ENCODE assay signal across 38 cellular contexts in genomic region chr7:45252248-45252647, GRCh38.
"Had no signal": no experiment of that assay in that cellular context is flagged by ENCODE, and none has a peak within 500 bp of the region (broad histone marks: within the 10 kb centered on the region; RNA-seq: fewer than 3 reads in every experiment).

No MANE protein-coding gene starts in this region.

- H3K27ac ChIP-seq: adrenal gland, ascending aorta, body of pancreas, brain microvascular endothelial cell, breast epithelium, cardiac muscle cell had no signal

- H3K4me1 ChIP-seq: adrenal gland, ascending aorta, body of pancreas, breast epithelium had no signal

- H3K4me3 ChIP-seq: adrenal gland, ascending aorta, body of pancreas, breast epithelium, cardiac muscle cell had no signal

- H3K36me3 ChIP-seq: adrenal gland, ascending aorta, brain microvascular endothelial cell, breast epithelium, cardiac muscle cell had no signal

- DNase-seq: activated effector memory CD4-positive, alpha-beta T cell treated with anti-CD3 and anti-CD28 coated beads, Interleukin-2, amount 50 U/mL, for 16 hours; activated effector memory CD4-positive, alpha-beta T cell treated with Interleukin-2 at 50 U/mL for 16 hours; activated gamma-delta T cell; activated gamma-delta T cell treated with Interleukin-2 at 50 U/mL for 16 hours; activated naive CD4-positive, alpha-beta T cell; activated naive CD4-positive, alpha-beta T cell treated with anti-CD3 and anti-CD28 coated beads for 36 hours; activated naive CD4-positive, alpha-beta T cell treated with anti-CD3 and anti-CD28 coated beads, Interleukin-2, amount 10 ng/mL, durations not matched to agents 7 days and 5 days; activated naive CD4-positive, alpha-beta T cell treated with anti-CD3 and anti-CD28 coated beads, Interleukin-2, amount 50 U/mL, for 16 hours; activated naive CD4-positive, alpha-beta T cell treated with Interleukin-2 at 50 U/mL for 16 hours; activated naive CD8-positive, alpha-beta T cell treated with anti-CD3 and anti-CD28 coated beads, Interleukin-2, amount 10 ng/mL, durations not matched to agents 7 days and 5 days; activated naive CD8-positive, alpha-beta T cell treated with anti-CD3 and anti-CD28 coated beads, Interleukin-2, amount 50 U/mL, for 24 hours; activated T-cell treated with anti-CD3 and anti-CD28 coated beads for 4 hours; activated T-cell treated with anti-CD3 and anti-CD28 coated beads, Interleukin-2, amount 50 U/mL, for 1 hour; activated T-cell treated with anti-CD3 and anti-CD28 coated beads, Interleukin-2, amount 50 U/mL, for 24 hours; activated T-cell treated with anti-CD3 and anti-CD28 coated beads, Interleukin-2, amount 50 U/mL, for 4 hours; activated T-cell treated with anti-CD3 and anti-CD28 coated beads, Interleukin-2, amount 50 U/mL, for 48 hours; activated T-cell treated with anti-CD3 and anti-CD28 coated beads, Interleukin-2, amount 50 U/mL, for 72 hours; adrenal gland; amniotic stem cell; amygdala; anterior cingulate cortex; aorta; body of pancreas; brain microvascular endothelial cell; caudate nucleus; central memory CD4-positive, alpha-beta T cell; cerebellar nuclear complex had no signal

- H3K27ac Mint-ChIP-seq: activated naive CD4-positive, alpha-beta T cell treated with anti-CD3 and anti-CD28 coated beads for 36 hours; activated naive CD4-positive, alpha-beta T cell treated with anti-CD3 and anti-CD28 coated beads, Interleukin-2, amount 10 ng/mL, durations not matched to agents 7 days and 5 days; activated naive CD4-positive, alpha-beta T cell treated with anti-CD3 and anti-CD28 coated beads, Interleukin-2, amount 50 U/mL, for 24 hours; activated naive CD4-positive, alpha-beta T cell treated with anti-CD3 and anti-CD28 coated beads, Interleukin-2, amount 50 U/mL, for 72 hours; activated naive CD8-positive, alpha-beta T cell; activated naive CD8-positive, alpha-beta T cell treated with anti-CD3 and anti-CD28 coated beads, Interleukin-2, amount 10 ng/mL, durations not matched to agents 7 days and 5 days; activated naive CD8-positive, alpha-beta T cell treated with anti-CD3 and anti-CD28 coated beads, Interleukin-2, amount 50 U/mL, for 24 hours; activated T-cell treated with anti-CD3 and anti-CD28 coated beads, Interleukin-2, amount 50 U/mL, for 24 hours; activated T-cell treated with anti-CD3 and anti-CD28 coated beads, Interleukin-2, amount 50 U/mL, for 72 hours; activated T-helper 1 cell treated with anti-CD3 and anti-CD28 coated beads, Interleukin-12 subunit alpha, Interleukin-12 subunit beta, Interleukin-2, Interleukin-4 antibody, amounts not matched to agents 30 ng/mL and 10 ng/mL and 1 ng/mL, durations not matched to agents 14 hours and 24 hours and 36 hours; activated T-helper 17 cell treated with anti-CD3 and anti-CD28 coated beads, Interleukin-2, amount 50 U/mL, for 72 hours; activated T-helper 2 cell treated with anti-CD3 and anti-CD28 coated beads, Interferon-gamma antibody, Interleukin-2, Interleukin-4, amounts not matched to agents 10 μg/mL and 5 μg/mL and 100 μg/mL, durations not matched to agents 14 hours and 24 hours and 36 hours; brain had no signal

- H3K4me1 Mint-ChIP-seq: activated naive CD4-positive, alpha-beta T cell treated with anti-CD3 and anti-CD28 coated beads, Interleukin-2, amount 10 ng/mL, durations not matched to agents 7 days and 5 days; activated naive CD4-positive, alpha-beta T cell treated with anti-CD3 and anti-CD28 coated beads, Interleukin-2, amount 50 U/mL, for 24 hours; activated naive CD8-positive, alpha-beta T cell treated with anti-CD3 and anti-CD28 coated beads, Interleukin-2, amount 10 ng/mL, durations not matched to agents 7 days and 5 days; activated naive CD8-positive, alpha-beta T cell treated with anti-CD3 and anti-CD28 coated beads, Interleukin-2, amount 50 U/mL, for 24 hours; activated T-helper 17 cell treated with anti-CD3 and anti-CD28 coated beads, Interleukin-2, amount 50 U/mL, for 72 hours; brain; central memory CD8-positive, alpha-beta T cell had no signal

- H3K4me3 Mint-ChIP-seq: activated naive CD4-positive, alpha-beta T cell treated with anti-CD3 and anti-CD28 coated beads for 36 hours; activated naive CD4-positive, alpha-beta T cell treated with anti-CD3 and anti-CD28 coated beads, Interleukin-2, amount 10 ng/mL, durations not matched to agents 7 days and 5 days; activated naive CD4-positive, alpha-beta T cell treated with anti-CD3 and anti-CD28 coated beads, Interleukin-2, amount 50 U/mL, for 24 hours; activated naive CD8-positive, alpha-beta T cell; activated naive CD8-positive, alpha-beta T cell treated with anti-CD3 and anti-CD28 coated beads, Interleukin-2, amount 10 ng/mL, durations not matched to agents 7 days and 5 days; activated naive CD8-positive, alpha-beta T cell treated with anti-CD3 and anti-CD28 coated beads, Interleukin-2, amount 50 U/mL, for 24 hours; activated T-cell treated with anti-CD3 and anti-CD28 coated beads, Interleukin-2, amount 50 U/mL, for 24 hours; activated T-cell treated with anti-CD3 and anti-CD28 coated beads, Interleukin-2, amount 50 U/mL, for 4 hours; activated T-cell treated with anti-CD3 and anti-CD28 coated beads, Interleukin-2, amount 50 U/mL, for 72 hours; activated T-helper 1 cell treated with anti-CD3 and anti-CD28 coated beads, Interleukin-12 subunit alpha, Interleukin-12 subunit beta, Interleukin-2, Interleukin-4 antibody, amounts not matched to agents 30 ng/mL and 10 ng/mL and 1 ng/mL, durations not matched to agents 14 hours and 24 hours and 36 hours; activated T-helper 17 cell treated with anti-CD3 and anti-CD28 coated beads, Interleukin-2, amount 50 U/mL, for 72 hours; brain; central memory CD8-positive, alpha-beta T cell had no signal

- H3K27me3 ChIP-seq: ascending aorta, body of pancreas, brain microvascular endothelial cell, breast epithelium, cardiac muscle cell had no signal

- ATAC-seq: activated naive CD4-positive, alpha-beta T cell treated with anti-CD3 and anti-CD28 coated beads, Interleukin-2, amount 50 U/mL, for 72 hours; activated T-cell treated with anti-CD3 and anti-CD28 coated beads, Interleukin-2, amount 50 U/mL, for 4 hours; activated T-cell treated with anti-CD3 and anti-CD28 coated beads, Interleukin-2, amount 50 U/mL, for 72 hours; activated T-helper 17 cell treated with anti-CD3 and anti-CD28 coated beads, Interleukin-2, amount 50 U/mL, for 72 hours; body of pancreas had no signal

- H3K36me3 Mint-ChIP-seq: activated naive CD4-positive, alpha-beta T cell treated with anti-CD3 and anti-CD28 coated beads, Interleukin-2, amount 10 ng/mL, durations not matched to agents 7 days and 5 days; brain had no signal

- H3K9me3 Mint-ChIP-seq: activated T-cell treated with anti-CD3 and anti-CD28 coated beads, Interleukin-2, amount 50 U/mL, for 24 hours; activated T-helper 1 cell treated with anti-CD3 and anti-CD28 coated beads, Interleukin-12 subunit alpha, Interleukin-12 subunit beta, Interleukin-2, Interleukin-4 antibody, amounts not matched to agents 30 ng/mL and 10 ng/mL and 1 ng/mL, durations not matched to agents 14 hours and 24 hours and 36 hours had no signal

- H3K9me3 ChIP-seq: adrenal gland, ascending aorta, body of pancreas, breast epithelium had no signal
